ENCODE assay signal across 8 cellular contexts in the genomic region with DNA sequence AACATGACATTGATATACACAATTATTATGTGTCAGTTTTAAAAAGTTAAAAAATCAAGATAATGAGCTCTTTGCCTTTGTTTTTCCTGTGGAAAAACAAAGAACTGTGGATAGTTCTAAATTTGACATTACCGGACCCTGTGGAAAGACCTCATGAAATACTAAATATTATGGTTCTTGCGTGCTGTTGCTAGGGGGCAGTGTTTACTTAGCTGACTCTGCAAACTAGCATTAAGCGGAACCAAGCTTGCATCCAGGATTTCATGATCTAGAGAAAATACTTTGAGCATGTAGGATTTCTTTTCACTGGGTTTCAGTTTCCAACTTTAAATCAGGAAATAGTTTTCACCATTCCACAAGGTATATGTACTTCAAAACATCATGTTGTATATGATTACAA. TPM values are rescaled to one million over a fixed set of nuclear protein-coding genes. Genes with fewer than 3 reads are reported as not detected.
DNase-seq lines count a peak whose midpoint lies in the region; ATAC-seq and TF ChIP-seq lines count a peak whose summit lies in the region.

No MANE protein-coding gene starts in this region.

- H3K27me3 ChIP-seq in aorta (ENCODE audit: control insufficient read depth in 1 of 2, insufficient read depth in 2 of 2, low read length in 1 of 2) (no peaks in the 10 kb centered on the region), suprapubic skin (no peaks in the 10 kb centered on the region)

- H3K4me3 ChIP-seq in astrocyte of the spinal cord (ENCODE audit: low read depth, low read length) (no peak overlapping the region), aorta (ENCODE audit: low read length in 2 of 2) (no peak overlapping the region), suprapubic skin (no peak overlapping the region)

- DNase-seq in DMS79 (lab: John Stamatoyannopoulos, UW) (peak; percentile 7), NCI-H510A treated with DMSO at 0.1 percent for 48 hours (lab: John Stamatoyannopoulos, UW) (peak; percentile 66), astrocyte of the spinal cord (ENCODE audit: low read depth, low spot score) (peak; percentile 80), iris pigment epithelial cell (ENCODE audit: low read depth) (peak; percentile 82), aorta (no peak), suprapubic skin (ENCODE audit: low spot score in 2 of 2) (no peak), occipital lobe (lab: John Stamatoyannopoulos, UW) (no peak)

- H3K27ac ChIP-seq in aorta (ENCODE audit: low read depth in 1 of 2, low read length in 2 of 2) (no peak overlapping the region), suprapubic skin (no peak overlapping the region)

- no peaks in the 10 kb centered on the region for H3K4me1 ChIP-seq in aorta (ENCODE audit: control insufficient read depth in 1 of 2, insufficient read depth in 2 of 2, low read length in 2 of 2)
- no peaks in the 10 kb centered on the region for H3K4me1 ChIP-seq in suprapubic skin

- H3K9me3 ChIP-seq in aorta (ENCODE audit: control insufficient read depth, low read length) (no peaks in the 10 kb centered on the region), suprapubic skin (no peaks in the 10 kb centered on the region)

- ATAC-seq in HG02943 (IDR thresholded peaks at IDR 0.05; ENCODE audit: low read depth, unreplicated experiment) = peak; percentile 58
- ATAC-seq in aorta (ENCODE audit: low FRiP score) = peak; percentile 83

- intact Hi-C loops in aorta (cut with DNase I) = loop anchor here (5.0 to 10.0 kb wide), 5 partner anchors 427 to 914 kb away; no protein-coding TSS in a partner anchor

- in situ Hi-C loops in astrocyte of the spinal cord (cut with HindIII; ENCODE audit: low sequenced_read_pairs) = loop anchor here (25.0 kb wide), 1 partner anchor 947 kb away; no protein-coding TSS in a partner anchor

- H3K36me3 ChIP-seq in aorta (ENCODE audit: control insufficient read depth in 1 of 2, insufficient read depth in 2 of 2, low read length in 1 of 2) (no peaks in the 10 kb centered on the region), suprapubic skin (no peaks in the 10 kb centered on the region)

- TF ChIP-seq POLR2A in suprapubic skin (IDR thresholded peaks at IDR 0.05) = no peak

- peak; percentile 63 for TF ChIP-seq CTCF in astrocyte of the spinal cord (IDR thresholded peaks at IDR 0.05; ENCODE audit: low read depth, low read length)
- peak in 1 of 2 donors; percentile 38 for TF ChIP-seq CTCF in suprapubic skin (IDR thresholded peaks at IDR 0.05)

- WGBS in aorta, 2 donors = 1% methylated on average over 3 of the region's 3 CpGs
- 6% methylated on average over 3 of the region's 3 CpGs for WGBS in suprapubic skin

- TF ChIP-seq EP300 in suprapubic skin (IDR thresholded peaks at IDR 0.05) = no peak

RNA-seq across cellular contexts. Expression of a gene that starts 33.6 kb away (rescaled TPM):
- total RNA-seq in aorta (1 to 10 TPM; 3.8 to 8.6 TPM), suprapubic skin (1 to 10 TPM in 3 of 4 donors, under 1 TPM in 1; 0.48 to 3.1 (median 2.5) TPM), occipital lobe (68.6 TPM)
- under 1 TPM; 0.67 to 0.88 TPM for polyA plus RNA-seq in aorta

Comparison
In these comparisons a context has a peak if more than half of its experiments do, and no peak if none do; other contexts are left out.
1. DNase-seq: peak in DMS79 (single experiment), NCI-H510A treated with DMSO at 0.1 percent for 48 hours (single experiment), astrocyte of the spinal cord (single experiment) and iris pigment epithelial cell (single experiment); none in aorta (0 of 2), suprapubic skin (0 of 2) and occipital lobe (single experiment).